In genomic region chr19:48023011-48023410, GRCh38 we compare ENCODE assay signal across 11 cellular contexts. TPM values are rescaled to one million over a fixed set of nuclear protein-coding genes. Genes with fewer than 3 reads are reported as not detected.
"Had no signal": no experiment of that assay in that cellular context is flagged by ENCODE, and none has a peak within 500 bp of the region (broad histone marks: within the 10 kb centered on the region; RNA-seq: fewer than 3 reads in every experiment).

No MANE protein-coding gene starts in this region.

- H3K27ac ChIP-seq: GM23248 had no signal

- H2AFZ ChIP-seq: GM23248, GM23338 had no signal

- FAIRE-seq: H54 had no signal

- H3K27ac Mint-ChIP-seq: GM23338, HFFc6 had no signal

- H3K36me3 ChIP-seq: HAP-1 had no signal

- H3K9me3 Mint-ChIP-seq: HFFc6 had no signal

- DNase-seq: GM23248, GOT3, H7, H9, HCEC 1CT, HFFc6 had no signal

- ATAC-seq: GM23338, HCT116 had no signal

- H3K9me3 ChIP-seq: HAP-1 had no signal

- H3K4me3 ChIP-seq: GM23248, GM23338, HAP-1 had no signal

- H3K4me1 ChIP-seq: HAP-1 had no signal

- H3K4me2 ChIP-seq: GM23338 had no signal

- H3K9ac ChIP-seq: GM23248 had no signal

- H3K4me3 Mint-ChIP-seq: GM23338, H9, HFFc6 had no signal

RNA-seq across cellular contexts. Expression of gene CABP5, which starts 20.9 kb away (rescaled TPM):
- total RNA-seq: GM23248, GM23338, H4, H7, H9, HFFc6 had no signal
- polyA plus RNA-seq: GM23248, GM23338 had no signal

RNA-seq across cellular contexts. Expression of gene ELSPBP1, which starts 28.6 kb away (rescaled TPM):
- total RNA-seq: GM23248, GM23338, H7, H9, HFFc6 had no signal
- polyA plus RNA-seq: GM23248, GM23338 had no signal

RNA-seq across cellular contexts. Expression of gene BSPH1, which starts 31.0 kb away (rescaled TPM):
- total RNA-seq: GM23248, GM23338, H4, H7, H9, HFFc6 had no signal
- polyA plus RNA-seq: GM23248, GM23338 had no signal
